Comparison of ENCODE assay signal across 22 cellular contexts in genomic region chr11:10480026-10480425, GRCh38. TPM values are rescaled to one million over a fixed set of nuclear protein-coding genes. Genes with fewer than 3 reads are reported as not detected.
A peak's percentile ranks its signal among the peaks of the same experiment; 100 is the strongest.
DNase-seq lines count a peak whose midpoint lies in the region; ATAC-seq and TF ChIP-seq lines count a peak whose summit lies in the region.
"Had no signal": no experiment of that assay in that cellular context is flagged by ENCODE, and none has a peak within 500 bp of the region (broad histone marks: within the 10 kb centered on the region; RNA-seq: fewer than 3 reads in every experiment).

No MANE protein-coding gene starts in this region.

- in situ Hi-C loops in G401 (cut with HindIII; ENCODE audit: low sequenced_read_pairs), result no loop called here

- POLR2A ChIA-PET in CD4-positive, alpha-beta T cell (lab: Charles Lee), result interaction anchor here (0.7 to 1.5 kb wide), 3 partner anchors 21 to 24 kb away, joined by 3 read pairs; no protein-coding TSS in a partner anchor

- peak overlapping the region; percentile 25 for H3K27ac Mint-ChIP-seq in CD4-positive, alpha-beta T cell

- intact Hi-C loops in CD4-positive, alpha-beta T cell (cut with DNase I, micrococcal nuclease), result no loop called here
- intact Hi-C loops in dorsolateral prefrontal cortex (cut with DNase I), result no loop called here

- H3K4me3 Mint-ChIP-seq in CD4-positive, alpha-beta T cell, result no peak overlapping the region
- H3K4me3 Mint-ChIP-seq: CD4-positive, alpha-beta memory T cell had no signal

- H3K27ac ChIP-seq in CD4-positive, alpha-beta T cell (ENCODE audit: low read depth, low read length), result no peak overlapping the region
- peak overlapping the region in 45 of 59 donors; percentile 11 to 91 (median 72) for H3K27ac ChIP-seq in dorsolateral prefrontal cortex
- H3K27ac ChIP-seq in substantia nigra (ENCODE audit: low read depth, low read length, poor library complexity, severe bottlenecking), result peak overlapping the region; percentile 81
- H3K27ac ChIP-seq: RWPE1 had no signal

- peaks cover 18% of the 10 kb centered on the region for H3K4me1 Mint-ChIP-seq in CD4-positive, alpha-beta T cell (ENCODE audit: low read depth)

- H3K9me3 Mint-ChIP-seq in CD4-positive, alpha-beta T cell, result no peaks in the 10 kb centered on the region
- H3K9me3 Mint-ChIP-seq: CD4-positive, alpha-beta memory T cell had no signal

- no peak for TF ChIP-seq CTCF in CD4-positive, alpha-beta T cell (IDR thresholded peaks at IDR 0.05)
- TF ChIP-seq CTCF in dorsolateral prefrontal cortex (IDR thresholded peaks at IDR 0.05 in 54 of 56, conservative IDR thresholded peaks at IDR 0.05 in 2 of 56; ENCODE audit: low read depth in 1 of 56, partially characterized antibody in 56 of 56), result no peak

- CTCF ChIA-PET in CD4-positive, alpha-beta T cell (lab: Charles Lee), result no interaction called here

- no peak overlapping the region for H3K4me3 ChIP-seq in dorsolateral prefrontal cortex

- no peaks in the 10 kb centered on the region for H3K27me3 ChIP-seq in CD4-positive, alpha-beta T cell (ENCODE audit: control insufficient read depth, insufficient read depth, low read length)
- no peaks in the 10 kb centered on the region for H3K27me3 ChIP-seq in dorsolateral prefrontal cortex

- peaks cover 89% of the 10 kb centered on the region for H3K36me3 Mint-ChIP-seq in CD4-positive, alpha-beta T cell (ENCODE audit: low read depth)

- no peaks in the 10 kb centered on the region for H3K9me3 ChIP-seq in CD4-positive, alpha-beta T cell (ENCODE audit: control insufficient read depth, low read length)

- DNase-seq in CD4-positive, alpha-beta T cell, result peak in 1 of 10 experiments; percentile 14
- peak; percentile 53 for DNase-seq in G401 (ENCODE audit: low spot score)
- peak in 3 of 10 donors; percentile 8 to 33 (median 27) for DNase-seq in dorsolateral prefrontal cortex
- DNase-seq in substantia nigra (lab: John Stamatoyannopoulos, UW), result peak in 1 of 49 donors; percentile 78
- no peak for DNase-seq in iPS-NIHi11 (ENCODE audit: low spot score)
- DNase-seq in activated CD4-positive, CD25-positive, alpha-beta regulatory T cell (lab: John Stamatoyannopoulos, UW), result no peak
- no peak for DNase-seq in SK-N-DZ (ENCODE audit: low spot score)
- DNase-seq: Calu3; CD4-positive, alpha-beta memory T cell; GF-D8; GOT3; HCEC 1CT; KG1; NCI-H1092; NCI-H1436; NCI-H187 treated with DMSO at 0.1 percent for 48 hours; NCI-H2107; NCI-H510A treated with DMSO at 0.1 percent for 48 hours; NCI-H748 treated with DMSO at 0.1 percent for 48 hours; NK-92 treated with Interleukin-12 subunit alpha and Interleukin-12 subunit beta, amount 100 ng/mL, for 24 hours; SHP77 treated with DMSO at 0.1 percent for 48 hours had no signal

- no peaks in the 10 kb centered on the region for H3K27me3 Mint-ChIP-seq in CD4-positive, alpha-beta T cell
- H3K27me3 Mint-ChIP-seq: CD4-positive, alpha-beta memory T cell had no signal

- ATAC-seq in CD4-positive, alpha-beta T cell (ENCODE audit: poor library complexity), result no peak

RNA-seq across cellular contexts. Expression of gene AMPD3, which starts 25.0 kb away (rescaled TPM):
- total RNA-seq in CD4-positive, alpha-beta T cell, result 10 to 100 TPM; 13.2 to 14.1 TPM
- total RNA-seq in G401 (2014; rRNA removed; shearing (Covaris generic)), result 0.54 and 1.8 TPM in 2 replicates
- 10 to 100 TPM; 14.7 to 74.3 (median 28.6) TPM for total RNA-seq in dorsolateral prefrontal cortex
- 5.2 and 13.0 TPM in 2 replicates for polyA plus RNA-seq in SK-N-DZ (2014; cell fraction: cytosol; rRNA removed)
- 8.2 and 8.4 TPM in 2 replicates for polyA plus RNA-seq in SK-N-DZ (2014; cell fraction: nucleus; rRNA removed)
